In genomic region chr2:207251573-207252192, GRCh38 we compare ENCODE assay signal across 13 cellular contexts.
DNase-seq lines count a peak whose midpoint lies in the region; ATAC-seq lines count a peak whose summit lies in the region.
"Had no signal": no experiment of that assay in that cellular context is flagged by ENCODE, and none has a peak within 500 bp of the region (broad histone marks: within the 10 kb centered on the region; RNA-seq: fewer than 3 reads in every experiment).

No MANE protein-coding gene starts in this region.

- CTCF ChIA-PET in activated CD4-positive, alpha-beta memory T cell treated with anti-CD3 and anti-CD28 coated beads for 36 hours (lab: Charles Lee) = interaction anchor here (1.6 to 2.5 kb wide), 2 partner anchors 12 to 20 kb away, joined by 5 to 6 read pairs; no protein-coding TSS in a partner anchor

- peak overlapping the region; percentile 13 for H3K4me3 Mint-ChIP-seq in activated CD4-positive, alpha-beta memory T cell treated with anti-CD3 and anti-CD28 coated beads for 36 hours

- H3K27ac Mint-ChIP-seq in activated CD4-positive, alpha-beta memory T cell treated with anti-CD3 and anti-CD28 coated beads for 36 hours = peak overlapping the region; percentile 75
- H3K27ac Mint-ChIP-seq: progenitor cell of endocrine pancreas had no signal

- H3K27me3 Mint-ChIP-seq in activated CD4-positive, alpha-beta memory T cell treated with anti-CD3 and anti-CD28 coated beads for 36 hours = peaks cover 7% of the 10 kb centered on the region

- no peaks in the 10 kb centered on the region for H3K9me3 Mint-ChIP-seq in activated CD4-positive, alpha-beta memory T cell treated with anti-CD3 and anti-CD28 coated beads for 36 hours

- H3K36me3 Mint-ChIP-seq in activated CD4-positive, alpha-beta memory T cell treated with anti-CD3 and anti-CD28 coated beads for 36 hours = no peaks in the 10 kb centered on the region

- POLR2A ChIA-PET in activated CD4-positive, alpha-beta memory T cell treated with anti-CD3 and anti-CD28 coated beads for 36 hours (lab: Charles Lee) = interaction anchor here (0.9 to 1.3 kb wide), 6 partner anchors 25 to 87 kb away, joined by 3 read pairs; partner anchors contain the start of gene KLF7

- ATAC-seq in GM21526 (IDR thresholded peaks at IDR 0.05; ENCODE audit: low FRiP score, unreplicated experiment) = no peak
- ATAC-seq in GM19397 (IDR thresholded peaks at IDR 0.05; ENCODE audit: unreplicated experiment) = no peak

- peaks cover 56% of the 10 kb centered on the region for H3K4me1 Mint-ChIP-seq in activated CD4-positive, alpha-beta memory T cell treated with anti-CD3 and anti-CD28 coated beads for 36 hours (ENCODE audit: low read depth)

- intact Hi-C loops in activated CD4-positive, alpha-beta memory T cell treated with anti-CD3 and anti-CD28 coated beads for 36 hours (cut with micrococcal nuclease) = loop anchor here (1.0 to 2.0 kb wide), 4 partner anchors 10 to 85 kb away; no protein-coding TSS in a partner anchor

- DNase-seq in stimulated activated CD4-positive, alpha-beta T cell treated with anti-CD3 and anti-CD28 coated beads, Interleukin-4, amount 100 ng/mL, for 48 hours (ENCODE audit: low read depth in 2 of 2) = peak; percentile 35 to 36
- no peak for DNase-seq in stimulated activated CD4-positive, alpha-beta T cell treated with anti-CD3 and anti-CD28 coated beads, Interleukin-2, amount 100 ng/mL, for 48 hours
- DNase-seq in activated CD4-positive, alpha-beta memory T cell treated with anti-CD3 and anti-CD28 coated beads for 36 hours = peak; percentile 76
- DNase-seq in islet precursor cell = peak; percentile 54
- no peak for DNase-seq in NCI-H2227 (lab: John Stamatoyannopoulos, UW; ENCODE audit: unreplicated experiment)
- no peak for DNase-seq in SHP77 (lab: John Stamatoyannopoulos, UW)
- DNase-seq: amniotic stem cell, dermis blood vessel endothelial cell, stomach, T-helper 1 cell had no signal

Comparison
In these comparisons a context has a peak if more than half of its experiments do, and no peak if none do; other contexts are left out.
1. DNase-seq: peak in stimulated activated CD4-positive, alpha-beta T cell treated with anti-CD3 and anti-CD28 coated beads, Interleukin-4, amount 100 ng/mL, for 48 hours (2 of 2), activated CD4-positive, alpha-beta memory T cell treated with anti-CD3 and anti-CD28 coated beads for 36 hours (single experiment) and islet precursor cell (single experiment); none in stimulated activated CD4-positive, alpha-beta T cell treated with anti-CD3 and anti-CD28 coated beads, Interleukin-2, amount 100 ng/mL, for 48 hours (0 of 2), NCI-H2227 (single experiment) and SHP77 (0 of 2).